In the genomic region with DNA sequence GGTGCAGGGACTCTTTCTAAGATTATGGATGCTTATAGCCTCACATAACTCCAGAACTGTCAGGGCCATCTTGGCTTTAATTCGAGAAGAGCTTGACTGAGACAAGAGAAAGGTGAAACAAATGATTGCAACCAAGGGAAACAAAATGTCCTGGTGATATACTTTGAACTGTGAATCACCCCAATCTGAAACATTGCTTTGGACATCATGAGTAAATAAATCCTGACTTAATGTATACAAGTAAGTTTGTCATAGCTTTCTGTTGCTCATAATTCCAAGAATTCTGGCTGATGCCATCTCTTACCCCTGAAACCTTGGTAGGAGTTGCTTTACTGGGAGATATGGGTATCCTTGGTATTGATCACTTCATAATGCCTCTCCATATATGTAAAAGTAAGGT, we compare ENCODE assay signal across 23 cellular contexts. TPM values are rescaled to one million over a fixed set of nuclear protein-coding genes. Genes with fewer than 3 reads are reported as not detected.
DNase-seq lines count a peak whose midpoint lies in the region; ATAC-seq, FAIRE-seq and TF ChIP-seq lines count a peak whose summit lies in the region.
"Had no signal": no experiment of that assay in that cellular context is flagged by ENCODE, and none has a peak within 500 bp of the region (broad histone marks: within the 10 kb centered on the region; RNA-seq: fewer than 3 reads in every experiment).

No MANE protein-coding gene starts in this region.

- H3K4me2 ChIP-seq in HepG2 (ENCODE audit: low read depth, low read length) (no peak overlapping the region), keratinocyte (ENCODE audit: control insufficient read depth, extremely low read depth, insufficient read depth, low read depth, low read length) (no peak overlapping the region)
- H3K4me2 ChIP-seq: BLaER1 had no signal

- peaks cover 12% of the 10 kb centered on the region for H3K4me1 Mint-ChIP-seq in stimulated activated memory B cell treated with anti-CD40 and anti-IgM and Interleukin-4, amounts not matched to agents 10 μg/mL and 1 μg/mL and 100 μg/mL, for 72 hours

- TF ChIP-seq CTCF in HepG2 (CRISPR knock-in tag; IDR thresholded peaks at IDR 0.05) (no peak), right lobe of liver (IDR thresholded peaks at IDR 0.05) (no peak), bronchial epithelial cell (IDR thresholded peaks at IDR 0.05; ENCODE audit: insufficient read depth, low read length, severe bottlenecking) (no peak), keratinocyte (optimal IDR thresholded peaks at IDR 0.05 in 1 of 3, IDR thresholded peaks at IDR 0.05 in 1 of 3, conservative IDR thresholded peaks at IDR 0.05 in 1 of 3; ENCODE audit: extremely low read depth in 1 of 3, insufficient read depth in 2 of 3, low read length in 3 of 3) (no peak)

- H3K4me3 ChIP-seq in HepG2 (replicated peaks in 1 of 3; ENCODE audit: insufficient read depth in 1 of 3, low read depth in 2 of 3, low read length in 3 of 3) (no peak overlapping the region), right lobe of liver (no peak overlapping the region), bronchial epithelial cell (ENCODE audit: low read depth, low read length) (no peak overlapping the region), keratinocyte (ENCODE audit: control insufficient read depth in 2 of 3, extremely low read depth in 1 of 3, insufficient read depth in 2 of 3, low read depth in 1 of 3, low read length in 3 of 3) (no peak overlapping the region)
- H3K4me3 ChIP-seq: BLaER1, GM12878, GM23248 had no signal

- H3K4me1 ChIP-seq in HepG2 (ENCODE audit: insufficient read depth, low read length) (peaks cover 28% of the 10 kb centered on the region), right lobe of liver (peaks cover 0 to 12% (median 1%) of the 10 kb centered on the region in 4 donors), keratinocyte (ENCODE audit: control insufficient read depth, extremely low read depth, insufficient read depth, low read length) (peaks cover 18% of the 10 kb centered on the region)

- no TSS peak for BruUV-seq in HepG2 (replicated peaks; lab: Mats Ljungman, UMichigan)

- POLR2A ChIA-PET in HepG2 (lab: Yijun Ruan, JAX) = interaction anchor here (0.6 kb wide), 1 partner anchor 23 kb away, joined by 3 read pairs; no protein-coding TSS in a partner anchor

- H3K9ac ChIP-seq in HepG2 (ENCODE audit: insufficient read depth, low read depth, low read length) = no peak overlapping the region
- H3K9ac ChIP-seq in keratinocyte (ENCODE audit: control insufficient read depth, extremely low read depth, insufficient read depth, low read length) = no peak overlapping the region
- H3K9ac ChIP-seq: BLaER1, GM23248 had no signal

- no peak overlapping the region for H2AFZ ChIP-seq in HepG2 (ENCODE audit: low read length)
- no peak overlapping the region for H2AFZ ChIP-seq in keratinocyte (ENCODE audit: control insufficient read depth, low read length)
- H2AFZ ChIP-seq: GM23248 had no signal

- no peak; the same call in 2 of the 3 replicates for ATAC-seq in HepG2
- ATAC-seq in right lobe of liver = no peak
- ATAC-seq in stimulated activated memory B cell treated with anti-CD40 and anti-IgM and Interleukin-4, amounts not matched to agents 10 μg/mL and 1 μg/mL and 100 μg/mL, for 72 hours = no peak
- ATAC-seq: CD8-positive, alpha-beta T cell; GM12878; HCT116 had no signal

- H3K27me3 Mint-ChIP-seq in stimulated activated memory B cell treated with anti-CD40 and anti-IgM and Interleukin-4, amounts not matched to agents 10 μg/mL and 1 μg/mL and 100 μg/mL, for 72 hours = no peaks in the 10 kb centered on the region
- H3K27me3 Mint-ChIP-seq: CD4-positive, CD25-positive, alpha-beta regulatory T cell had no signal

- H4K20me1 ChIP-seq in HepG2 (ENCODE audit: insufficient read depth, low read length) = no peaks in the 10 kb centered on the region
- H4K20me1 ChIP-seq in keratinocyte (ENCODE audit: control insufficient read depth, extremely low read depth, insufficient read depth, low read length) = no peaks in the 10 kb centered on the region
- H4K20me1 ChIP-seq: BLaER1 had no signal

- CTCF ChIA-PET in HepG2 (lab: Yijun Ruan, JAX; ENCODE audit: low intra/inter-chr PET ratio, low total read pairs) = no interaction called here

- no peaks in the 10 kb centered on the region for H3K36me3 Mint-ChIP-seq in stimulated activated memory B cell treated with anti-CD40 and anti-IgM and Interleukin-4, amounts not matched to agents 10 μg/mL and 1 μg/mL and 100 μg/mL, for 72 hours
- H3K36me3 Mint-ChIP-seq: CD4-positive, CD25-positive, alpha-beta regulatory T cell; CD8-positive, alpha-beta T cell had no signal

- H3K9me3 ChIP-seq in HepG2 (ENCODE audit: low read length) = no peaks in the 10 kb centered on the region
- no peaks in the 10 kb centered on the region for H3K9me3 ChIP-seq in right lobe of liver
- H3K9me3 ChIP-seq in keratinocyte (ENCODE audit: control insufficient read depth, low read depth, low read length) = no peaks in the 10 kb centered on the region
- H3K9me3 ChIP-seq: BLaER1, Caco-2 had no signal

- H3K36me3 ChIP-seq in HepG2 (replicated peaks in 1 of 2; ENCODE audit: control insufficient read depth in 1 of 2, insufficient read depth in 2 of 2, low read length in 2 of 2) (no peaks in the 10 kb centered on the region), right lobe of liver (no peaks in the 10 kb centered on the region), bronchial epithelial cell (ENCODE audit: control insufficient read depth, insufficient read depth, low read length) (no peaks in the 10 kb centered on the region), keratinocyte (ENCODE audit: control insufficient read depth in 2 of 2, extremely low read depth in 1 of 2, insufficient read depth in 2 of 2, low read length in 2 of 2) (no peaks in the 10 kb centered on the region)
- H3K36me3 ChIP-seq: BLaER1 had no signal

- no peak overlapping the region for H3K4me3 Mint-ChIP-seq in stimulated activated memory B cell treated with anti-CD40 and anti-IgM and Interleukin-4, amounts not matched to agents 10 μg/mL and 1 μg/mL and 100 μg/mL, for 72 hours
- H3K4me3 Mint-ChIP-seq: B cell; CD4-positive, CD25-positive, alpha-beta regulatory T cell; CD8-positive, alpha-beta T cell had no signal

- DNase-seq in HepG2 (ENCODE audit: low spot score) (no peak), right lobe of liver (no peak), bronchial epithelial cell (ENCODE audit: low read depth) (peak; percentile 80), keratinocyte (ENCODE audit: low read depth, low spot score) (no peak)
- DNase-seq in activated CD4-positive, CD25-positive, alpha-beta regulatory T cell (lab: John Stamatoyannopoulos, UW) = no peak
- DNase-seq: Caco-2; CD4-positive, CD25-positive, alpha-beta regulatory T cell; CD8-positive, alpha-beta T cell; DMS153; DND-41; GDM1; GM23248; H7 had no signal

- in situ Hi-C loops in HepG2 (cut with HindIII; ENCODE audit: extremely low pct_ligation_motif_present, low pct_unique_long_range_greater_than_20kb) = no loop called here

- FAIRE-seq in HepG2 (lab: Jason Lieb, UNC) (no peak), bronchial epithelial cell (lab: Jason Lieb, UNC) (no peak), keratinocyte (lab: Jason Lieb, UNC) (peak; percentile 44)
- FAIRE-seq: A204.1, GM12878, GM19239, H1 had no signal

- H3K9me1 ChIP-seq in keratinocyte (ENCODE audit: control insufficient read depth, extremely low read depth, insufficient read depth, low read length) = no peaks in the 10 kb centered on the region

- no peak overlapping the region for H3K27ac Mint-ChIP-seq in stimulated activated memory B cell treated with anti-CD40 and anti-IgM and Interleukin-4, amounts not matched to agents 10 μg/mL and 1 μg/mL and 100 μg/mL, for 72 hours
- H3K27ac Mint-ChIP-seq: B cell; CD4-positive, CD25-positive, alpha-beta regulatory T cell; CD8-positive, alpha-beta T cell had no signal

- intact Hi-C loops in HepG2 (cut with micrococcal nuclease; ENCODE audit: unreplicated experiment) (no loop called here), right lobe of liver (cut with DNase I) (loop anchor here in 1 of 2 donors (10.0 kb wide), 1 partner anchor 78 kb away; a partner anchor contains a TSS)

- TF ChIP-seq RAD21 in HepG2 (CRISPR knock-in tag; IDR thresholded peaks at IDR 0.05) = no peak

- no peak overlapping the region for H3K27ac ChIP-seq in HepG2 (ENCODE audit: extremely low read length, insufficient read depth, low read length)
- no peak overlapping the region for H3K27ac ChIP-seq in right lobe of liver
- H3K27ac ChIP-seq in keratinocyte (ENCODE audit: control insufficient read depth, insufficient read depth, low read length) = no peak overlapping the region
- H3K27ac ChIP-seq: 22Rv1, BLaER1, C4-2B, GM23248 had no signal

- H3K27me3 ChIP-seq in HepG2 (ENCODE audit: control insufficient read depth in 1 of 2, insufficient read depth in 2 of 2, low read length in 2 of 2) = no peaks in the 10 kb centered on the region
- no peaks in the 10 kb centered on the region for H3K27me3 ChIP-seq in right lobe of liver
- H3K27me3 ChIP-seq in bronchial epithelial cell (ENCODE audit: control insufficient read depth, insufficient read depth, low read length) = no peaks in the 10 kb centered on the region
- H3K27me3 ChIP-seq in keratinocyte (ENCODE audit: control insufficient read depth, extremely low read depth, insufficient read depth, low read length) = no peaks in the 10 kb centered on the region
- H3K27me3 ChIP-seq: BLaER1 had no signal

- no peak for TF ChIP-seq POLR2A in HepG2 (IDR thresholded peaks at IDR 0.05; ENCODE audit: insufficient read depth in 1 of 2, low read depth in 2 of 2, low read length in 2 of 2)
- TF ChIP-seq POLR2A in right lobe of liver (IDR thresholded peaks at IDR 0.05) = no peak

- no peak for TF ChIP-seq EP300 in HepG2 (IDR thresholded peaks at IDR 0.05; ENCODE audit: low read depth in 2 of 2, low read length in 2 of 2)
- no peak for TF ChIP-seq EP300 in HepG2 (CRISPR knock-in tag; IDR thresholded peaks at IDR 0.05; ENCODE audit: borderline replicate concordance)

- 0% methylated on average over 1 of the region's 1 CpG for WGBS in HepG2 (ENCODE audit: low lambda C conversion rate)
- 82% methylated on average over 1 of the region's 1 CpG for WGBS in right lobe of liver (ENCODE audit: insufficient coverage, low coverage, low lambda C conversion rate, missing lambda C conversion rate)

- dilution Hi-C loops in keratinocyte (cut with MboI; ENCODE audit: extremely low pct_ligation_motif_present, low sequenced_read_pairs) = no loop called here

- H3K79me2 ChIP-seq in HepG2 (ENCODE audit: insufficient read depth, low read length) (no peaks in the 10 kb centered on the region), keratinocyte (ENCODE audit: control insufficient read depth, insufficient read depth, low read length) (no peaks in the 10 kb centered on the region)

- H3K9me3 Mint-ChIP-seq in stimulated activated memory B cell treated with anti-CD40 and anti-IgM and Interleukin-4, amounts not matched to agents 10 μg/mL and 1 μg/mL and 100 μg/mL, for 72 hours = no peaks in the 10 kb centered on the region
- H3K9me3 Mint-ChIP-seq: CD8-positive, alpha-beta T cell had no signal

RNA-seq across cellular contexts. Expression of a gene that starts 5.8 kb away (rescaled TPM):
- total RNA-seq in HepG2 (2016; rRNA removed; fragmentation: Illumina TruSeq; extraction: Trizol) = 16.0 and 17.3 TPM in 2 replicates
- total RNA-seq in HepG2 (2016; cell fraction: cytosol; rRNA removed; fragmentation: Illumina TruSeq; extraction: Trizol; ENCODE audit: low read depth) = 29.5 and 36.0 TPM in 2 replicates
- 14.3 and 15.4 TPM in 2 replicates for total RNA-seq in HepG2 (2016; cell fraction: insoluble cytoplasmic fraction; rRNA removed; fragmentation: Illumina TruSeq; extraction: Trizol)
- total RNA-seq in HepG2 (2016; cell fraction: membrane; rRNA removed; fragmentation: Illumina TruSeq; extraction: Trizol) = 8.3 and 9.1 TPM in 2 replicates
- 37.4 and 38.1 TPM in 2 replicates for total RNA-seq in HepG2 (2016; cell fraction: nucleus; rRNA removed; fragmentation: Illumina TruSeq; extraction: Trizol)
- polyA plus RNA-seq in HepG2 (2011; rRNA removed) = 7.4 and 9.1 TPM in 2 replicates
- 4.4 and 6.1 TPM in 2 replicates for polyA plus RNA-seq in HepG2 (2011; cell fraction: cytosol; rRNA removed)
- polyA plus RNA-seq in HepG2 (2011; cell fraction: nucleus; rRNA removed) = 8.4 and 9.0 TPM in 2 replicates
- 9.2 and 9.8 TPM in 2 replicates for polyA plus RNA-seq in HepG2 (2012)
- polyA plus RNA-seq in HepG2 (2016; cell fraction: cytosol; fragmentation: Illumina TruSeq; extraction: Trizol; ENCODE audit: low read depth) = 0.53 and 0.77 TPM in 2 replicates
- 11.1 and 11.5 TPM in 2 replicates for polyA plus RNA-seq in HepG2 (2016; cell fraction: insoluble cytoplasmic fraction; fragmentation: Illumina TruSeq; extraction: Trizol; ENCODE audit: low read depth)
- 1.3 and 1.6 TPM in 2 replicates for polyA plus RNA-seq in HepG2 (2016; cell fraction: membrane; fragmentation: Illumina TruSeq; extraction: Trizol; ENCODE audit: low read depth)
- polyA plus RNA-seq in HepG2 (2016; cell fraction: nucleus; fragmentation: Illumina TruSeq; extraction: Trizol; ENCODE audit: insufficient read depth, low read depth) = 12.4 and 14.5 TPM in 2 replicates
- 16.6 and 20.1 TPM in 2 replicates for polyA minus RNA-seq in HepG2 (2011; rRNA and poly(A)+ RNA removed; ENCODE audit: low replicate concordance)
- 13.1 and 13.9 TPM in 2 replicates for polyA minus RNA-seq in HepG2 (2011; cell fraction: cytosol; rRNA and poly(A)+ RNA removed)
- 80.6 and 100 TPM in 2 replicates for polyA minus RNA-seq in HepG2 (2011; cell fraction: nucleus; rRNA and poly(A)+ RNA removed)
- total RNA-seq in right lobe of liver = 10 to 100 TPM; 19.4 to 33.8 (median 30.8) TPM
- total RNA-seq in bronchial epithelial cell = 17.1 and 18.9 TPM in 2 replicates
- 14.0 to 17.8 TPM (median 15.2 TPM) in 3 replicates for polyA plus RNA-seq in keratinocyte
- polyA plus RNA-seq in keratinocyte (2011; ENCODE audit: low read depth) = 4.5 TPM
- 6.5 and 12.0 TPM in 2 replicates for polyA plus RNA-seq in keratinocyte (2011; cell fraction: cytosol; rRNA removed)
- 21.8 and 31.7 TPM in 2 replicates for polyA plus RNA-seq in keratinocyte (2011; cell fraction: nucleus; rRNA removed)
- 4.1 and 10.9 TPM in 2 replicates for polyA plus RNA-seq in keratinocyte (2012; ENCODE audit: low replicate concordance)
- polyA minus RNA-seq in keratinocyte = 4.9 to 53.0 TPM (median 29.1 TPM) in 3 replicates
- 13.0 TPM for polyA minus RNA-seq in keratinocyte (2011; cell fraction: cytosol; rRNA and poly(A)+ RNA removed)
- 59.4 and 96.4 TPM in 2 replicates for polyA minus RNA-seq in keratinocyte (2011; cell fraction: nucleus; rRNA and poly(A)+ RNA removed)
